ENCODE assay signal across 9 cellular contexts in the genomic region with DNA sequence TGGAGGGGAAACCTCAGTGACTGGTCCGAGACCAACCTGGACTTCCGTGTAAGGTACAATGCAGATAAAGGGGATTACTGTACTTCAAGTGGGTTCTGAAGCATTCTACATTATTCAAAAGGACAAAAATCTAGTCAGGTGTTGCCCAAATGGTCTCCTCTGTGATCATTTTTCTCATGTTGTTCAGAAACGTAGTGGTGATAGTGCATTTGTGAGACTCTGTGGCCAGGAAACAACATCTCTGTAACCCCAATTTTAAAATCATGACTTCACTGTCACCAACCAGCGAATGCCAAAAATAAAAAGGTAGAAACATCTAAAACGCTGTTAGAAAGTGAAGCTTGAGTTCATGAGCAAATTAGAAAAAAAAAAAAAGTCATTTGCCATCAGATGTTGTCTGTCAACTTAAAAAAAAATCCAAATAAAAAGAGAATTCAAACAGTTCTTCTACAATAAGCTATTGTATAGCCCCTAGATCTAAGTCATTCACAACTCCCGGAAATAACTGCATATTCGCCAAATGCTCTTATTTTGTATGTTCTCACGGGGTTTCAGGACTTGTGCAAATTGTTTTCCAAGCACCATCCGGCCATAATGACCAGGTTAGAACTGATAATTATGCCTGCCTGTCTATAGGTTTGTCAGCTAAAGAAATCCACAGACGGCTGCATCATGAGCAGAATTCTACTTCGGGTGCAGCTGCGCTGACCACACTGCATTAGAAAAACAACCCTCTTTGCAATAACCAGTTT.
DNase-seq lines count a peak whose midpoint lies in the region; ATAC-seq, FAIRE-seq and TF ChIP-seq lines count a peak whose summit lies in the region.
"Had no signal": no experiment of that assay in that cellular context is flagged by ENCODE, and none has a peak within 500 bp of the region (broad histone marks: within the 10 kb centered on the region; RNA-seq: fewer than 3 reads in every experiment).

No MANE protein-coding gene starts in this region.

- no peak for TF ChIP-seq CTCF in left ventricle myocardium inferior (IDR thresholded peaks at IDR 0.05; ENCODE audit: borderline replicate concordance)

- FAIRE-seq in small intestine (lab: Jason Lieb, UNC): no peak

- DNase-seq in small intestine: no peak
- no peak for DNase-seq in DMS 273 treated with DMSO at 0.1 percent for 48 hours (lab: John Stamatoyannopoulos, UW)
- no peak for DNase-seq in left ventricle myocardium inferior
- DNase-seq in AG20443 (ENCODE audit: low spot score): no peak
- DNase-seq in epidermal melanocyte (ENCODE audit: insufficient read length, low spot score): no peak

- H3K4me1 ChIP-seq in small intestine (ENCODE audit: control insufficient read depth in 2 of 2, insufficient read depth in 1 of 2, low read depth in 1 of 2, low read length in 1 of 2) (peaks cover 3 to 16% of the 10 kb centered on the region in 2 donors), left ventricle myocardium inferior (peaks cover 38% of the 10 kb centered on the region)

- H3K36me3 ChIP-seq in small intestine (ENCODE audit: control insufficient read depth in 2 of 2, insufficient read depth in 2 of 2, low read length in 2 of 2): no peaks in the 10 kb centered on the region
- H3K36me3 ChIP-seq in left ventricle myocardium inferior: no peaks in the 10 kb centered on the region
- H3K36me3 ChIP-seq: cardiac muscle cell had no signal

- H3K4me3 ChIP-seq in small intestine (ENCODE audit: low read depth in 1 of 2, low read length in 2 of 2): no peak overlapping the region
- no peak overlapping the region for H3K4me3 ChIP-seq in left ventricle myocardium inferior
- H3K4me3 ChIP-seq: cardiac muscle cell had no signal

- H3K9me3 ChIP-seq in small intestine (ENCODE audit: control insufficient read depth, low read depth) (no peaks in the 10 kb centered on the region), left ventricle myocardium inferior (replicated peaks) (no peaks in the 10 kb centered on the region)

- peak; percentile 61 for ATAC-seq in GM19023 (IDR thresholded peaks at IDR 0.05; ENCODE audit: unreplicated experiment)
- ATAC-seq in HG02943 (IDR thresholded peaks at IDR 0.05; ENCODE audit: low read depth, unreplicated experiment): peak; percentile 60
- ATAC-seq in activated CD4-positive, CD25-positive, alpha-beta regulatory T cell treated with anti-CD3 and anti-CD28 coated beads, Interleukin-2, amount 50 U/mL, for 24 hours: peak; percentile 50 to 57

- no peaks in the 10 kb centered on the region for H3K27me3 ChIP-seq in small intestine (ENCODE audit: control insufficient read depth in 2 of 2, insufficient read depth in 2 of 2, low read length in 2 of 2)
- H3K27me3 ChIP-seq in left ventricle myocardium inferior (ENCODE audit: low read depth): no peaks in the 10 kb centered on the region
- H3K27me3 ChIP-seq: cardiac muscle cell had no signal

- WGBS in small intestine, 3 donors: 66 to 84% (median 74%) methylated on average over 12 of the region's 12 CpGs

- H3K27ac ChIP-seq in small intestine (ENCODE audit: low read depth in 1 of 2, low read length in 1 of 2) (peak overlapping the region; percentile 28 to 78), left ventricle myocardium inferior (replicated peaks) (no peak overlapping the region)
- H3K27ac ChIP-seq: cardiac muscle cell had no signal

- intact Hi-C loops in left ventricle myocardium inferior (cut with micrococcal nuclease): no loop called here
